Comparison of ENCODE assay signal across 20 cellular contexts in the genomic region with DNA sequence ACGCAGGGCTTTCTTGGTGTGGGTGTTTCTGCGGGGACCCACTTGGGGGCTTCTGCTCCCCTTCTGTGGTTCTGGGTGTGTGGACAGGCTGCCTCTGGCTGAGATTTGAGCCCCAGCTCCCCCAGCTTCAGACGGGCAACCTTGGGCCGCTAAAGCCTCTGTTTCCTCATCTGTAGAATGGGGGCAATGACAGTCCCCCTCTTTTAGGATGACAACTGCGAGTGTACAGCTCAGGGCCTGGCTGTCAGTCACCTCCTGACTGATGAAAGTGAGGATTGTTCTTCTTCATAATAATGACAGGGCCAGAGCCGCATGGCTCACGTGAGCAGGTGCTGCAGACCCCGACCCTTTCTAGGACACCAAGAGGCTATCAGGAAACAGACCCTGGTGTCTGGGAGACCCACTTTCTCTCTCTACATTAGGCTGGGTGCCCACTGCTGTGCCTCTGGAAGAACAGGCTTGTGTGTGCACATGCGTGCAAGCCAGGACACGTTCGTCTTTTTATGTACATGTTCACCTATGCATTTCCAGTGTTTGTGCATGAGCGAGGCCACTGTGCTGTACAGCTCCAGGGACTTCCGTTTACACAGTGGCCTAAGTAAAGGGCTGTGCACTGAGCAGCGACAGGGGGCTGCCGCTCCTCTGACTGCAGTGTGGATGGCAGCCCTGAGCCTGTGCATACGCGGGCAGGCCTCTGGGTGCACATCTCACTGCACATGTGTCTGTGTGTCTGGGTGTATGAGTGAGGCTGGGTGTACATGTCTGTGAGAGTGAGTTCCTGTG. TPM values are rescaled to one million over a fixed set of nuclear protein-coding genes. Genes with fewer than 3 reads are reported as not detected.
DNase-seq lines count a peak whose midpoint lies in the region; ATAC-seq, FAIRE-seq and TF ChIP-seq lines count a peak whose summit lies in the region.
"Had no signal": no experiment of that assay in that cellular context is flagged by ENCODE, and none has a peak within 500 bp of the region (broad histone marks: within the 10 kb centered on the region; RNA-seq: fewer than 3 reads in every experiment).

No MANE protein-coding gene starts in this region.

- BruUV-seq in K562 (replicated peaks; lab: Mats Ljungman, UMichigan), result no TSS peak

- no peaks in the 10 kb centered on the region for H3K9me3 Mint-ChIP-seq in activated T-cell treated with anti-CD3 and anti-CD28 coated beads, Interleukin-2, amount 50 U/mL, for 24 hours
- H3K9me3 Mint-ChIP-seq in activated T-cell treated with anti-CD3 and anti-CD28 coated beads, Interleukin-2, amount 50 U/mL, for 4 hours, result no peaks in the 10 kb centered on the region

- no peak overlapping the region for H3K9ac ChIP-seq in K562 (ENCODE audit: insufficient read depth in 1 of 2, low read depth in 2 of 2, low read length in 2 of 2)

- peaks cover 0 to 9% of the 10 kb centered on the region in 2 experiments; a peak in 3 of 5 replicates for H3K4me1 ChIP-seq in K562 (replicated peaks in 1 of 2; ENCODE audit: control insufficient read depth in 2 of 2, insufficient read depth in 2 of 2, low read length in 2 of 2)

- no peak overlapping the region for H3K4me3 ChIP-seq in K562

- H3K9me3 ChIP-seq in KOPT-K1 (ENCODE audit: insufficient read depth, low read length, poor library complexity, severe bottlenecking) (no peaks in the 10 kb centered on the region), K562 (replicated peaks; ENCODE audit: control insufficient read depth, insufficient read depth, low read depth, low read length) (no peaks in the 10 kb centered on the region)
- H3K9me3 ChIP-seq: BE2C had no signal

- intact Hi-C loops in K562 (cut with micrococcal nuclease), result no loop called here

- no peaks in the 10 kb centered on the region for H3K27me3 Mint-ChIP-seq in activated T-cell treated with anti-CD3 and anti-CD28 coated beads, Interleukin-2, amount 50 U/mL, for 24 hours
- no peaks in the 10 kb centered on the region for H3K27me3 Mint-ChIP-seq in activated T-cell treated with anti-CD3 and anti-CD28 coated beads, Interleukin-2, amount 50 U/mL, for 4 hours (ENCODE audit: low read depth)

- no peak overlapping the region for H3K4me2 ChIP-seq in K562 (ENCODE audit: insufficient read depth, low read length)

- DNase-seq in activated T-cell treated with anti-CD3 and anti-CD28 coated beads, Interleukin-2, amount 50 U/mL, for 24 hours, result no peak
- no peak for DNase-seq in activated T-cell treated with anti-CD3 and anti-CD28 coated beads, Interleukin-2, amount 50 U/mL, for 4 hours
- DNase-seq in K562 (ENCODE audit: extremely low read depth in 1 of 4, low spot score in 3 of 4), result no peak
- DNase-seq in activated CD8-positive, alpha-beta memory T cell treated with anti-CD3 and anti-CD28 coated beads, Interleukin-2, amount 50 U/mL, for 4 hours, result no peak
- no peak for DNase-seq in NCI-H2107 treated with DMSO at 0.1 percent for 48 hours (lab: John Stamatoyannopoulos, UW; ENCODE audit: unreplicated experiment)
- DNase-seq: BE2C; Calu3; CD4-positive, alpha-beta memory T cell; MV-4-11; NCI-H187; NCI-H2107; NCI-H2227 treated with DMSO at 0.1 percent for 48 hours; NCI-H510A treated with DMSO at 0.1 percent for 48 hours; NCI-H774 had no signal

- FAIRE-seq in K562 (lab: Jason Lieb, UNC), result no peak
- FAIRE-seq: A204.1, GM12892, GM18507, H54 had no signal

- H2AFZ ChIP-seq in K562 (ENCODE audit: low read depth, low read length), result no peak overlapping the region

- H3K4me1 Mint-ChIP-seq in activated T-cell treated with anti-CD3 and anti-CD28 coated beads, Interleukin-2, amount 50 U/mL, for 24 hours (ENCODE audit: low read depth), result peaks cover 23% of the 10 kb centered on the region
- H3K4me1 Mint-ChIP-seq in activated T-cell treated with anti-CD3 and anti-CD28 coated beads, Interleukin-2, amount 50 U/mL, for 4 hours (ENCODE audit: low read depth), result peaks cover 15% of the 10 kb centered on the region

- no peak overlapping the region for H3K4me3 Mint-ChIP-seq in activated T-cell treated with anti-CD3 and anti-CD28 coated beads, Interleukin-2, amount 50 U/mL, for 24 hours
- H3K4me3 Mint-ChIP-seq in activated T-cell treated with anti-CD3 and anti-CD28 coated beads, Interleukin-2, amount 50 U/mL, for 4 hours, result no peak overlapping the region
- H3K4me3 Mint-ChIP-seq: CD4-positive, alpha-beta memory T cell had no signal

- WGBS in K562 (ENCODE audit: insufficient coverage, low coverage, missing lambda C conversion rate), result 13% methylated on average over 16 of the region's 17 CpGs

- no peaks in the 10 kb centered on the region for H3K79me2 ChIP-seq in K562 (ENCODE audit: control insufficient read depth, insufficient read depth, low read length)

- peak overlapping the region; percentile 4 for H3K27ac Mint-ChIP-seq in activated T-cell treated with anti-CD3 and anti-CD28 coated beads, Interleukin-2, amount 50 U/mL, for 24 hours
- H3K27ac Mint-ChIP-seq: CD4-positive, alpha-beta memory T cell had no signal

- TF ChIP-seq RAD21 in K562 (CRISPR knock-in tag; conservative IDR thresholded peaks at IDR 0.05 in 1 of 2, IDR thresholded peaks at IDR 0.05 in 1 of 2), result no peak

- no peak for TF ChIP-seq EP300 in K562 (IDR thresholded peaks at IDR 0.05; ENCODE audit: low read length)

- TF ChIP-seq POLR2A in K562 (conservative IDR thresholded peaks at IDR 0.05), result no peak

- no peak for TF ChIP-seq CTCF in K562 (IDR thresholded peaks at IDR 0.05 in 2 of 3, conservative IDR thresholded peaks at IDR 0.05 in 1 of 3; ENCODE audit: insufficient read depth in 2 of 3, low read depth in 1 of 3, low read length in 3 of 3)

- CTCF ChIA-PET in K562 (lab: Yijun Ruan, JAX; ENCODE audit: low intra/inter-chr PET ratio), result no interaction called here

- H3K9me1 ChIP-seq in K562 (ENCODE audit: control insufficient read depth, insufficient read depth, low read length), result no peaks in the 10 kb centered on the region

- no peaks in the 10 kb centered on the region for H3K36me3 Mint-ChIP-seq in activated T-cell treated with anti-CD3 and anti-CD28 coated beads, Interleukin-2, amount 50 U/mL, for 24 hours (ENCODE audit: low read depth)
- H3K36me3 Mint-ChIP-seq in activated T-cell treated with anti-CD3 and anti-CD28 coated beads, Interleukin-2, amount 50 U/mL, for 4 hours (ENCODE audit: insufficient read depth), result no peaks in the 10 kb centered on the region
- H3K36me3 Mint-ChIP-seq: CD4-positive, alpha-beta memory T cell had no signal

- H3K36me3 ChIP-seq in KOPT-K1 (ENCODE audit: insufficient read depth, low read length), result peaks cover 21% of the 10 kb centered on the region
- no peaks in the 10 kb centered on the region for H3K36me3 ChIP-seq in K562 (ENCODE audit: control insufficient read depth, insufficient read depth, low read length)
- H3K36me3 ChIP-seq: BE2C had no signal

- in situ Hi-C loops in K562 (cut with MboI), result no loop called here

- ATAC-seq in activated T-cell treated with anti-CD3 and anti-CD28 coated beads, Interleukin-2, amount 50 U/mL, for 4 hours, result no peak
- ATAC-seq in K562 (no peak), HG02678 (IDR thresholded peaks at IDR 0.05; ENCODE audit: unreplicated experiment) (no peak)

- POLR2A ChIA-PET in K562 (lab: Yijun Ruan, JAX), result interaction anchor here (1.4 kb wide), 1 partner anchor 31 kb away, joined by 3 read pairs; no protein-coding TSS in a partner anchor

- peaks cover 4% of the 10 kb centered on the region; the same call in 1 of the 2 replicates for H4K20me1 ChIP-seq in K562 (replicated peaks; ENCODE audit: control insufficient read depth, insufficient read depth, low read length)

- peak overlapping the region; percentile 37 for H3K27ac ChIP-seq in KOPT-K1 (ENCODE audit: low read depth, low read length, poor library complexity, severe bottlenecking)
- H3K27ac ChIP-seq in K562 (ENCODE audit: extremely low read depth, low read depth, low read length), result no peak overlapping the region

- H3K27me3 ChIP-seq in K562 (ENCODE audit: control insufficient read depth in 2 of 2, insufficient read depth in 2 of 2, low read length in 2 of 2), result peaks cover 15 to 53% of the 10 kb centered on the region in 2 experiments; a peak in 4 of 5 replicates

TF ChIP-seq in K562, 482 proteins besides CTCF, POLR2A, EP300 and RAD21 (continues in another document):
- TF ChIP-seq RBM25 (IDR thresholded peaks at IDR 0.05; ENCODE audit: low read depth, low read length, severe bottlenecking), result peak; percentile 38
- no peak for TF ChIP-seq BRD4 (IDR thresholded peaks at IDR 0.05)
- TF ChIP-seq ADNP (tag; IDR thresholded peaks at IDR 0.05), result 0 out of 2 replicates have a peak, but pooled peaks have one; percentile 15
- TF ChIP-seq HDAC6 (IDR thresholded peaks at IDR 0.05; ENCODE audit: low read depth, low read length), result no peak
- TF ChIP-seq GTF2F1 (IDR thresholded peaks at IDR 0.05; ENCODE audit: low read depth, low read length), result no peak
- TF ChIP-seq TAF15 (IDR thresholded peaks at IDR 0.05; ENCODE audit: low read depth, low read length), result no peak
- TF ChIP-seq BCOR (IDR thresholded peaks at IDR 0.05), result peak; percentile 46
- TF ChIP-seq SMARCB1 (IDR thresholded peaks at IDR 0.05; ENCODE audit: insufficient read length, low read depth), result no peak
- no peak for TF ChIP-seq ZNF224 (CRISPR knock-in tag; IDR thresholded peaks at IDR 0.05)
- TF ChIP-seq ZNF444 (CRISPR knock-in tag; IDR thresholded peaks at IDR 0.05), result no peak
- no peak for TF ChIP-seq ZNF12 (CRISPR knock-in tag; IDR thresholded peaks at IDR 0.05)
- no peak for TF ChIP-seq U2AF2 (optimal IDR thresholded peaks at IDR 0.05; ENCODE audit: low read depth, low read length)

RNA-seq across cellular contexts. Expression of a gene that starts 4.6 kb away (rescaled TPM):
- total RNA-seq in activated T-cell treated with anti-CD3 and anti-CD28 coated beads, Interleukin-2, amount 50 U/mL, for 4 hours, result 1 to 10 TPM; 4.1 to 8.8 (median 6.1) TPM
- not detected in 2 replicates for total RNA-seq in K562 (2011; cell fraction: chromatin; rRNA removed; ENCODE audit: low replicate concordance)
- not detected in 2 replicates for total RNA-seq in K562 (2011; cell fraction: nucleolus; rRNA removed)
- not detected in 2 replicates for total RNA-seq in K562 (2011; cell fraction: nucleoplasm; rRNA removed)
- total RNA-seq in K562 (2014; rRNA removed) (not detected in 2 replicates), K562 (2014; rRNA removed; fragmentation: Illumina TruSeq; extraction: Trizol) (not detected in 2 replicates), K562 (2015; rRNA removed; fragmentation: Illumina TruSeq; extraction: Trizol) (not detected in 2 replicates), K562 (2021) (not detected in 2 replicates)
- polyA plus RNA-seq in K562 (2011; rRNA removed) (not detected in 2 replicates), K562 (2014; fragmentation: Illumina TruSeq; extraction: Trizol) (not detected in 2 replicates), K562 (2014; fragmentation: Nextera tagmentation; extraction: Ambion mirVana) (not detected), K562 (2014; rRNA removed) (0.05 TPM in 1 of 2 replicates, not detected in the other)
- not detected in 2 replicates for polyA plus RNA-seq in K562 (2011; cell fraction: cytosol; rRNA removed)
- polyA plus RNA-seq in K562 (2011; cell fraction: nucleus; rRNA removed), result not detected in 2 replicates
- 0.12 TPM in 1 of 2 replicates, not detected in the other for polyA plus RNA-seq in K562 (2012)
- polyA minus RNA-seq in K562 (2011; rRNA and poly(A)+ RNA removed), result not detected in 2 replicates
- polyA minus RNA-seq in K562 (2011; cell fraction: cytosol; rRNA and poly(A)+ RNA removed), result not detected in 2 replicates
- not detected in 2 replicates for polyA minus RNA-seq in K562 (2011; cell fraction: nucleus; rRNA and poly(A)+ RNA removed)

Comparison
In these comparisons a context has a peak if more than half of its experiments do, and no peak if none do; other contexts are left out.
1. RNA of a gene that starts 4.6 kb away (total RNA-seq): 4.1 to 8.8 TPM in activated T-cell treated with anti-CD3 and anti-CD28 coated beads, Interleukin-2, amount 50 U/mL, for 4 hours; not detected in K562; every median in the first group is over 4 times any median in the second.